Comparison of ENCODE assay signal across 1 cellular context in the genomic region with DNA sequence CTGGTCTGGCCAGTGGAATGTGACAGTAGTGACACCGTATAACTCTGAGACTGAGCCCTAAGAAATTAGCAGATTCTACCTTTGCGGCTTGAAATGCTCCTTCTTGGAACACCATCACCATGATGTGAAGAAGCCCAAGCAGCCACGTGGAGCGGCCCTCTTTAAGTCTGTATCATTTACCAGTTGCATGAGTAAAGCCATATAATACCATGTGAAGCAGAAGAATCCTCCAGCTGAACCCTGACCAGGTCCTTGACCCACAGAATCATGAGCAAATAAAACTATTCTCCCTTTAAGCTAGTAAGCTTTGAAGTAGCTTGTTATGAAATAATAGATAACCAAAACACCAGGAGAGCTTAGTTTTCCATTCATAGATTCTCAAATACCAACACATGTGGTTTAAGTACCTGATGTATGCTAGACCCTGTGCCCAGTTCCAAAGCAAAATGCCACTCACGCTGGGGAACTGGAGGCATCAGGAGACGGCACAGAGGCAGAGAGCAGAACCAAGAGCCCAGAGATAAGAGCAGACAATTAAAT.
TF ChIP-seq lines count a peak whose summit lies in the region.

No MANE protein-coding gene starts in this region.

TF ChIP-seq in HepG2, 621 proteins besides CTCF, POLR2A, EP300 and RAD21 (continued from another document and continues in another):
- TF ChIP-seq FOSL1 (CRISPR knock-in tag; IDR thresholded peaks at IDR 0.05; ENCODE audit: borderline replicate concordance), result no peak
- TF ChIP-seq ZNF367 (CRISPR knock-in tag; IDR thresholded peaks at IDR 0.05; ENCODE audit: borderline replicate concordance), result 0 out of 2 replicates have a peak, but pooled peaks have one; percentile 66
- peak; percentile 90 for TF ChIP-seq SMYD3 (CRISPR knock-in tag; IDR thresholded peaks at IDR 0.05)
- TF ChIP-seq NR1H2 (CRISPR knock-in tag; IDR thresholded peaks at IDR 0.05; ENCODE audit: borderline replicate concordance, low read depth), result 0 out of 2 replicates have a peak, but pooled peaks have one; percentile 6
- TF ChIP-seq, protein P1, sequence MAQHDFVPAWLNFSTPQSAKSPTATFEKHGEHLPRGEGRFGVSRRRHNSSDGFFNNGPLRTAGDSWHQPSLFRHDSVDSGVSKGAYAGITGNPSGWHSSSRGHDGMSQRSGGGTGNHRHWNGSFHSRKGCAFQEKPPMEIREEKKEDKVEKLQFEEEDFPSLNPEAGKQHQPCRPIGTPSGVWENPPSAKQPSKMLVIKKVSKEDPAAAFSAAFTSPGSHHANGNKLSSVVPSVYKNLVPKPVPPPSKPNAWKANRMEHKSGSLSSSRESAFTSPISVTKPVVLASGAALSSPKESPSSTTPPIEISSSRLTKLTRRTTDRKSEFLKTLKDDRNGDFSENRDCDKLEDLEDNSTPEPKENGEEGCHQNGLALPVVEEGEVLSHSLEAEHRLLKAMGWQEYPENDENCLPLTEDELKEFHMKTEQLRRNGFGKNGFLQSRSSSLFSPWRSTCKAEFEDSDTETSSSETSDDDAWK (CRISPR knock-in tag; IDR thresholded peaks at IDR 0.05), result no peak
- TF ChIP-seq, protein P2, sequence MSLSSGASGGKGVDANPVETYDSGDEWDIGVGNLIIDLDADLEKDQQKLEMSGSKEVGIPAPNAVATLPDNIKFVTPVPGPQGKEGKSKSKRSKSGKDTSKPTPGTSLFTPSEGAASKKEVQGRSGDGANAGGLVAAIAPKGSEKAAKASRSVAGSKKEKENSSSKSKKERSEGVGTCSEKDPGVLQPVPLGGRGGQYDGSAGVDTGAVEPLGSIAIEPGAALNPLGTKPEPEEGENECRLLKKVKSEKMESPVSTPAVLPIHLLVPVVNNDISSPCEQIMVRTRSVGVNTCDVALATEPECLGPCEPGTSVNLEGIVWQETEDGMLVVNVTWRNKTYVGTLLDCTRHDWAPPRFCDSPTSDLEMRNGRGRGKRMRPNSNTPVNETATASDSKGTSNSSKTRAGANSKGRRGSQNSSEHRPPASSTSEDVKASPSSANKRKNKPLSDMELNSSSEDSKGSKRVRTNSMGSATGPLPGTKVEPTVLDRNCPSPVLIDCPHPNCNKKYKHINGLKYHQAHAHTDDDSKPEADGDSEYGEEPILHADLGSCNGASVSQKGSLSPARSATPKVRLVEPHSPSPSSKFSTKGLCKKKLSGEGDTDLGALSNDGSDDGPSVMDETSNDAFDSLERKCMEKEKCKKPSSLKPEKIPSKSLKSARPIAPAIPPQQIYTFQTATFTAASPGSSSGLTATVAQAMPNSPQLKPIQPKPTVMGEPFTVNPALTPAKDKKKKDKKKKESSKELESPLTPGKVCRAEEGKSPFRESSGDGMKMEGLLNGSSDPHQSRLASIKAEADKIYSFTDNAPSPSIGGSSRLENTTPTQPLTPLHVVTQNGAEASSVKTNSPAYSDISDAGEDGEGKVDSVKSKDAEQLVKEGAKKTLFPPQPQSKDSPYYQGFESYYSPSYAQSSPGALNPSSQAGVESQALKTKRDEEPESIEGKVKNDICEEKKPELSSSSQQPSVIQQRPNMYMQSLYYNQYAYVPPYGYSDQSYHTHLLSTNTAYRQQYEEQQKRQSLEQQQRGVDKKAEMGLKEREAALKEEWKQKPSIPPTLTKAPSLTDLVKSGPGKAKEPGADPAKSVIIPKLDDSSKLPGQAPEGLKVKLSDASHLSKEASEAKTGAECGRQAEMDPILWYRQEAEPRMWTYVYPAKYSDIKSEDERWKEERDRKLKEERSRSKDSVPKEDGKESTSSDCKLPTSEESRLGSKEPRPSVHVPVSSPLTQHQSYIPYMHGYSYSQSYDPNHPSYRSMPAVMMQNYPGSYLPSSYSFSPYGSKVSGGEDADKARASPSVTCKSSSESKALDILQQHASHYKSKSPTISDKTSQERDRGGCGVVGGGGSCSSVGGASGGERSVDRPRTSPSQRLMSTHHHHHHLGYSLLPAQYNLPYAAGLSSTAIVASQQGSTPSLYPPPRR (CRISPR knock-in tag; IDR thresholded peaks at IDR 0.05; ENCODE audit: borderline replicate concordance), result peak; percentile 93
- peak; percentile 72 for TF ChIP-seq ZNF12 (CRISPR knock-in tag; IDR thresholded peaks at IDR 0.05)
- TF ChIP-seq ZFP90 (CRISPR knock-in tag; IDR thresholded peaks at IDR 0.05; ENCODE audit: borderline replicate concordance), result peak; percentile 42; the same call in 1 of the 2 replicates
- peak; percentile 90 for TF ChIP-seq BCL6 (CRISPR knock-in tag; IDR thresholded peaks at IDR 0.05)
- peak; percentile 94 for TF ChIP-seq HNF4A (CRISPR knock-in tag; IDR thresholded peaks at IDR 0.05)
- TF ChIP-seq, protein P3, sequence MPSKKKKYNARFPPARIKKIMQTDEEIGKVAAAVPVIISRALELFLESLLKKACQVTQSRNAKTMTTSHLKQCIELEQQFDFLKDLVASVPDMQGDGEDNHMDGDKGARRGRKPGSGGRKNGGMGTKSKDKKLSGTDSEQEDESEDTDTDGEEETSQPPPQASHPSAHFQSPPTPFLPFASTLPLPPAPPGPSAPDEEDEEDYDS (CRISPR knock-in tag; IDR thresholded peaks at IDR 0.05), result peak; percentile 69; the same call in 1 of the 2 replicates
- TF ChIP-seq NONO (IDR thresholded peaks at IDR 0.05), result no peak
- peak; percentile 54; the same call in 1 of the 2 replicates for TF ChIP-seq NONO (CRISPR knock-in tag; conservative IDR thresholded peaks at IDR 0.05)
- no peak for TF ChIP-seq MED8 (CRISPR knock-in tag; IDR thresholded peaks at IDR 0.05; ENCODE audit: insufficient replicate concordance)
- TF ChIP-seq, protein P4, sequence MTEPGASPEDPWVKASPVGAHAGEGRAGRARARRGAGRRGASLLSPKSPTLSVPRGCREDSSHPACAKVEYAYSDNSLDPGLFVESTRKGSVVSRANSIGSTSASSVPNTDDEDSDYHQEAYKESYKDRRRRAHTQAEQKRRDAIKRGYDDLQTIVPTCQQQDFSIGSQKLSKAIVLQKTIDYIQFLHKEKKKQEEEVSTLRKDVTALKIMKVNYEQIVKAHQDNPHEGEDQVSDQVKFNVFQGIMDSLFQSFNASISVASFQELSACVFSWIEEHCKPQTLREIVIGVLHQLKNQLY (CRISPR knock-in tag; IDR thresholded peaks at IDR 0.05), result peak; percentile 88
- TF ChIP-seq, protein P5, sequence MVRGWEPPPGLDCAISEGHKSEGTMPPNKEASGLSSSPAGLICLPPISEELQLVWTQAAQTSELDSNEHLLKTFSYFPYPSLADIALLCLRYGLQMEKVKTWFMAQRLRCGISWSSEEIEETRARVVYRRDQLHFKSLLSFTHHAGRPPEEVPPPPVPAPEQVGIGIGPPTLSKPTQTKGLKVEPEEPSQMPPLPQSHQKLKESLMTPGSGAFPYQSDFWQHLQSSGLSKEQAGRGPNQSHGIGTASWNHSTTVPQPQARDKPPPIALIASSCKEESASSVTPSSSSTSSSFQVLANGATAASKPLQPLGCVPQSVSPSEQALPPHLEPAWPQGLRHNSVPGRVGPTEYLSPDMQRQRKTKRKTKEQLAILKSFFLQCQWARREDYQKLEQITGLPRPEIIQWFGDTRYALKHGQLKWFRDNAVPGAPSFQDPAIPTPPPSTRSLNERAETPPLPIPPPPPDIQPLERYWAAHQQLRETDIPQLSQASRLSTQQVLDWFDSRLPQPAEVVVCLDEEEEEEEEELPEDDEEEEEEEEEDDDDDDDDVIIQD (CRISPR knock-in tag; IDR thresholded peaks at IDR 0.05; ENCODE audit: low read depth), result peak; percentile 78; the same call in 1 of the 2 replicates
- TF ChIP-seq, protein P6, sequence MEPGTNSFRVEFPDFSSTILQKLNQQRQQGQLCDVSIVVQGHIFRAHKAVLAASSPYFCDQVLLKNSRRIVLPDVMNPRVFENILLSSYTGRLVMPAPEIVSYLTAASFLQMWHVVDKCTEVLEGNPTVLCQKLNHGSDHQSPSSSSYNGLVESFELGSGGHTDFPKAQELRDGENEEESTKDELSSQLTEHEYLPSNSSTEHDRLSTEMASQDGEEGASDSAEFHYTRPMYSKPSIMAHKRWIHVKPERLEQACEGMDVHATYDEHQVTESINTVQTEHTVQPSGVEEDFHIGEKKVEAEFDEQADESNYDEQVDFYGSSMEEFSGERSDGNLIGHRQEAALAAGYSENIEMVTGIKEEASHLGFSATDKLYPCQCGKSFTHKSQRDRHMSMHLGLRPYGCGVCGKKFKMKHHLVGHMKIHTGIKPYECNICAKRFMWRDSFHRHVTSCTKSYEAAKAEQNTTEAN (CRISPR knock-in tag; conservative IDR thresholded peaks at IDR 0.05), result peak; percentile 73; the same call in 1 of the 2 replicates
- no peak for TF ChIP-seq PCBP2 (optimal IDR thresholded peaks at IDR 0.05; ENCODE audit: low read depth, low read length, poor library complexity, severe bottlenecking)
- peak; percentile 72; the same call in 1 of the 2 replicates for TF ChIP-seq HOXA5 (CRISPR knock-in tag; IDR thresholded peaks at IDR 0.05)
- TF ChIP-seq, protein P7, sequence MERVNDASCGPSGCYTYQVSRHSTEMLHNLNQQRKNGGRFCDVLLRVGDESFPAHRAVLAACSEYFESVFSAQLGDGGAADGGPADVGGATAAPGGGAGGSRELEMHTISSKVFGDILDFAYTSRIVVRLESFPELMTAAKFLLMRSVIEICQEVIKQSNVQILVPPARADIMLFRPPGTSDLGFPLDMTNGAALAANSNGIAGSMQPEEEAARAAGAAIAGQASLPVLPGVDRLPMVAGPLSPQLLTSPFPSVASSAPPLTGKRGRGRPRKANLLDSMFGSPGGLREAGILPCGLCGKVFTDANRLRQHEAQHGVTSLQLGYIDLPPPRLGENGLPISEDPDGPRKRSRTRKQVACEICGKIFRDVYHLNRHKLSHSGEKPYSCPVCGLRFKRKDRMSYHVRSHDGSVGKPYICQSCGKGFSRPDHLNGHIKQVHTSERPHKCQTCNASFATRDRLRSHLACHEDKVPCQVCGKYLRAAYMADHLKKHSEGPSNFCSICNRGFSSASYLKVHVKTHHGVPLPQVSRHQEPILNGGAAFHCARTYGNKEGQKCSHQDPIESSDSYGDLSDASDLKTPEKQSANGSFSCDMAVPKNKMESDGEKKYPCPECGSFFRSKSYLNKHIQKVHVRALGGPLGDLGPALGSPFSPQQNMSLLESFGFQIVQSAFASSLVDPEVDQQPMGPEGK (CRISPR knock-in tag; IDR thresholded peaks at IDR 0.05), result 0 out of 2 replicates have a peak, but pooled peaks have one; percentile 39
- TF ChIP-seq ATF1 (CRISPR knock-in tag; IDR thresholded peaks at IDR 0.05), result 0 out of 2 replicates have a peak, but pooled peaks have one; percentile 34
- peak; percentile 66; the same call in 1 of the 2 replicates for TF ChIP-seq NFKBIZ (CRISPR knock-in tag; IDR thresholded peaks at IDR 0.05)
- TF ChIP-seq, protein P8, sequence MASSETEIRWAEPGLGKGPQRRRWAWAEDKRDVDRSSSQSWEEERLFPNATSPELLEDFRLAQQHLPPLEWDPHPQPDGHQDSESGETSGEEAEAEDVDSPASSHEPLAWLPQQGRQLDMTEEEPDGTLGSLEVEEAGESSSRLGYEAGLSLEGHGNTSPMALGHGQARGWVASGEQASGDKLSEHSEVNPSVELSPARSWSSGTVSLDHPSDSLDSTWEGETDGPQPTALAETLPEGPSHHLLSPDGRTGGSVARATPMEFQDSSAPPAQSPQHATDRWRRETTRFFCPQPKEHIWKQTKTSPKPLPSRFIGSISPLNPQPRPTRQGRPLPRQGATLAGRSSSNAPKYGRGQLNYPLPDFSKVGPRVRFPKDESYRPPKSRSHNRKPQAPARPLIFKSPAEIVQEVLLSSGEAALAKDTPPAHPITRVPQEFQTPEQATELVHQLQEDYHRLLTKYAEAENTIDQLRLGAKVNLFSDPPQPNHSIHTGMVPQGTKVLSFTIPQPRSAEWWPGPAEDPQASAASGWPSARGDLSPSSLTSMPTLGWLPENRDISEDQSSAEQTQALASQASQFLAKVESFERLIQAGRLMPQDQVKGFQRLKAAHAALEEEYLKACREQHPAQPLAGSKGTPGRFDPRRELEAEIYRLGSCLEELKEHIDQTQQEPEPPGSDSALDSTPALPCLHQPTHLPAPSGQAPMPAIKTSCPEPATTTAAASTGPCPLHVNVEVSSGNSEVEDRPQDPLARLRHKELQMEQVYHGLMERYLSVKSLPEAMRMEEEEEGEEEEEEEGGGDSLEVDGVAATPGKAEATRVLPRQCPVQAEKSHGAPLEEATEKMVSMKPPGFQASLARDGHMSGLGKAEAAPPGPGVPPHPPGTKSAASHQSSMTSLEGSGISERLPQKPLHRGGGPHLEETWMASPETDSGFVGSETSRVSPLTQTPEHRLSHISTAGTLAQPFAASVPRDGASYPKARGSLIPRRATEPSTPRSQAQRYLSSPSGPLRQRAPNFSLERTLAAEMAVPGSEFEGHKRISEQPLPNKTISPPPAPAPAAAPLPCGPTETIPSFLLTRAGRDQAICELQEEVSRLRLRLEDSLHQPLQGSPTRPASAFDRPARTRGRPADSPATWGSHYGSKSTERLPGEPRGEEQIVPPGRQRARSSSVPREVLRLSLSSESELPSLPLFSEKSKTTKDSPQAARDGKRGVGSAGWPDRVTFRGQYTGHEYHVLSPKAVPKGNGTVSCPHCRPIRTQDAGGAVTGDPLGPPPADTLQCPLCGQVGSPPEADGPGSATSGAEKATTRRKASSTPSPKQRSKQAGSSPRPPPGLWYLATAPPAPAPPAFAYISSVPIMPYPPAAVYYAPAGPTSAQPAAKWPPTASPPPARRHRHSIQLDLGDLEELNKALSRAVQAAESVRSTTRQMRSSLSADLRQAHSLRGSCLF (CRISPR knock-in tag; IDR thresholded peaks at IDR 0.05; ENCODE audit: borderline replicate concordance), result no peak; the same call in 1 of the 2 replicates
- TF ChIP-seq TOE1 (CRISPR knock-in tag; IDR thresholded peaks at IDR 0.05), result peak; percentile 73; the same call in 1 of the 2 replicates
- peak; percentile 72; the same call in 2 of the 3 replicates for TF ChIP-seq MXI1 (IDR thresholded peaks at IDR 0.05; ENCODE audit: borderline replicate concordance, low read depth, low read length)
- TF ChIP-seq, protein P9, sequence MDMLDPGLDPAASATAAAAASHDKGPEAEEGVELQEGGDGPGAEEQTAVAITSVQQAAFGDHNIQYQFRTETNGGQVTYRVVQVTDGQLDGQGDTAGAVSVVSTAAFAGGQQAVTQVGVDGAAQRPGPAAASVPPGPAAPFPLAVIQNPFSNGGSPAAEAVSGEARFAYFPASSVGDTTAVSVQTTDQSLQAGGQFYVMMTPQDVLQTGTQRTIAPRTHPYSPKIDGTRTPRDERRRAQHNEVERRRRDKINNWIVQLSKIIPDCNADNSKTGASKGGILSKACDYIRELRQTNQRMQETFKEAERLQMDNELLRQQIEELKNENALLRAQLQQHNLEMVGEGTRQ (IDR thresholded peaks at IDR 0.05; ENCODE audit: low read depth, low read length), result peak; percentile 40; the same call in 1 of the 2 replicates
- TF ChIP-seq, protein P9 (CRISPR knock-in tag; IDR thresholded peaks at IDR 0.05; ENCODE audit: borderline replicate concordance), result no peak
- TF ChIP-seq ZBTB42 (CRISPR knock-in tag; IDR thresholded peaks at IDR 0.05), result no peak
- peak; percentile 89 for TF ChIP-seq FOXK1 (CRISPR knock-in tag; IDR thresholded peaks at IDR 0.05; ENCODE audit: borderline replicate concordance, low read depth)
- TF ChIP-seq GATAD2A (CRISPR knock-in tag; IDR thresholded peaks at IDR 0.05), result peak; percentile 97
- TF ChIP-seq KLF6 (CRISPR knock-in tag; IDR thresholded peaks at IDR 0.05), result 0 out of 2 replicates have a peak, but pooled peaks have one; percentile 50
- peak; percentile 77; the same call in 1 of the 2 replicates for TF ChIP-seq SIX4 (CRISPR knock-in tag; IDR thresholded peaks at IDR 0.05)
- TF ChIP-seq ZNF256 (CRISPR knock-in tag; conservative IDR thresholded peaks at IDR 0.05), result 0 out of 2 replicates have a peak, but pooled peaks have one; percentile 55
- TF ChIP-seq PITX1 (CRISPR knock-in tag; IDR thresholded peaks at IDR 0.05), result peak; percentile 96
- peak; percentile 95 to 99 for TF ChIP-seq NR2F1 (CRISPR knock-in tag; IDR thresholded peaks at IDR 0.05)
- TF ChIP-seq NCOA2 (CRISPR knock-in tag; IDR thresholded peaks at IDR 0.05), result peak; percentile 96
- TF ChIP-seq GFI1 (CRISPR knock-in tag; IDR thresholded peaks at IDR 0.05; ENCODE audit: borderline replicate concordance), result peak; percentile 63; the same call in 1 of the 2 replicates
